ENCODE assay signal across 1 cellular context in genomic region chr6:27775138-27775795, GRCh38.
TF ChIP-seq lines count a peak whose summit lies in the region.
"Not testable (repeated sequence)": the region's sequence is repeated elsewhere in the genome, so short reads cannot be mapped to it uniquely, and the experiment has no call there.

No MANE protein-coding gene starts in this region.

TF ChIP-seq in K562, 482 proteins besides CTCF, POLR2A, EP300 and RAD21 (continued from another document and continues in another):
- peak; percentile 99 for TF ChIP-seq ZNF592 (IDR thresholded peaks at IDR 0.05)
- peak; percentile 79 for TF ChIP-seq ZNF79 (CRISPR knock-in tag; IDR thresholded peaks at IDR 0.05; ENCODE audit: low read depth)
- peak; percentile 39; the same call in 1 of the 2 replicates for TF ChIP-seq ILK (tag; IDR thresholded peaks at IDR 0.05; ENCODE audit: borderline replicate concordance, low read depth)
- TF ChIP-seq SMARCE1 (IDR thresholded peaks at IDR 0.05): peak; percentile 48
- 0 out of 2 replicates have a peak, but pooled peaks have one; percentile 9 for TF ChIP-seq ATF7 (IDR thresholded peaks at IDR 0.05)
- TF ChIP-seq KLF10 (CRISPR knock-in tag; IDR thresholded peaks at IDR 0.05): 0 out of 2 replicates have a peak, but pooled peaks have one; percentile 46
- TF ChIP-seq MTA2 (IDR thresholded peaks at IDR 0.05; ENCODE audit: low read depth): peak; percentile 47
- 0 out of 2 replicates have a peak, but pooled peaks have one; percentile 81 for TF ChIP-seq ZNF133 (CRISPR knock-in tag; IDR thresholded peaks at IDR 0.05)
- peak; percentile 80 for TF ChIP-seq ARID1B (IDR thresholded peaks at IDR 0.05)
- 0 out of 2 replicates have a peak, but pooled peaks have one; percentile 23 for TF ChIP-seq THRB (CRISPR knock-in tag; conservative IDR thresholded peaks at IDR 0.05)
- TF ChIP-seq ZNF354B (CRISPR knock-in tag; IDR thresholded peaks at IDR 0.05): peak; percentile 65; the same call in 1 of the 2 replicates
- TF ChIP-seq SMARCC2 (IDR thresholded peaks at IDR 0.05; ENCODE audit: low read depth): 0 out of 2 replicates have a peak, but pooled peaks have one; percentile 24
- 0 out of 2 replicates have a peak, but pooled peaks have one; percentile 47 for TF ChIP-seq ZBTB12 (CRISPR knock-in tag; IDR thresholded peaks at IDR 0.05)
- peak; percentile 89; the same call in 1 of the 2 replicates for TF ChIP-seq ZNF668 (CRISPR knock-in tag; IDR thresholded peaks at IDR 0.05)
- TF ChIP-seq DPF2 (IDR thresholded peaks at IDR 0.05): peak; percentile 50; the same call in 1 of the 2 replicates
- peak; percentile 73 for TF ChIP-seq MGA (IDR thresholded peaks at IDR 0.05)
- TF ChIP-seq NKRF (IDR thresholded peaks at IDR 0.05; ENCODE audit: borderline replicate concordance): peak; percentile 65; the same call in 1 of the 2 replicates
- TF ChIP-seq FOXM1 (IDR thresholded peaks at IDR 0.05; ENCODE audit: low read depth): peak; percentile 34; the same call in 1 of the 2 replicates
- not testable (repeated sequence) for TF ChIP-seq FOXM1 (CRISPR knock-in tag; IDR thresholded peaks at IDR 0.05; ENCODE audit: low read depth)
- peak; percentile 93 for TF ChIP-seq PTRF (tag; IDR thresholded peaks at IDR 0.05)
- peak; percentile 28 to 64; a peak in 2 of 4 replicates for TF ChIP-seq FOXK2 (conservative IDR thresholded peaks at IDR 0.05 in 1 of 2, IDR thresholded peaks at IDR 0.05 in 1 of 2; ENCODE audit: low read depth in 2 of 2)
- 0 out of 2 replicates have a peak, but pooled peaks have one; percentile 56 for TF ChIP-seq ERF (CRISPR knock-in tag; IDR thresholded peaks at IDR 0.05)
- TF ChIP-seq MAX (CRISPR knock-in tag; IDR thresholded peaks at IDR 0.05): peak; percentile 45; the same call in 1 of the 2 replicates
- TF ChIP-seq STAT5B (CRISPR knock-in tag; IDR thresholded peaks at IDR 0.05): peak; percentile 63; the same call in 1 of the 2 replicates
- 0 out of 4 replicates have a peak, but pooled peaks of 1 of the 2 experiments have one; percentile 12 for TF ChIP-seq MLLT1 (IDR thresholded peaks at IDR 0.05)
- peak; percentile 59 for TF ChIP-seq NFIC (IDR thresholded peaks at IDR 0.05)
- TF ChIP-seq CREB5 (CRISPR knock-in tag; IDR thresholded peaks at IDR 0.05): peak; percentile 83; the same call in 1 of the 2 replicates
- TF ChIP-seq MEF2D (tag; conservative IDR thresholded peaks at IDR 0.05; ENCODE audit: low read depth): peak; percentile 93
- peak; percentile 39; the same call in 1 of the 2 replicates for TF ChIP-seq EP400 (IDR thresholded peaks at IDR 0.05)
- TF ChIP-seq MXD1 (CRISPR knock-in tag; IDR thresholded peaks at IDR 0.05; ENCODE audit: borderline replicate concordance, poor library complexity, severe bottlenecking): peak; percentile 63
